Comparison of ENCODE assay signal across 27 cellular contexts in genomic region chr4:115491686-115492085, GRCh38.
"Had no signal": no experiment of that assay in that cellular context is flagged by ENCODE, and none has a peak within 500 bp of the region (broad histone marks: within the 10 kb centered on the region; RNA-seq: fewer than 3 reads in every experiment).

No MANE protein-coding gene starts in this region.

- H3K27ac ChIP-seq: ascending aorta, breast epithelium, cardiac muscle cell, colonic mucosa, epithelial cell of prostate, esophagus squamous epithelium, gastroesophageal sphincter had no signal

- H3K9me3 ChIP-seq: ascending aorta, colonic mucosa, esophagus squamous epithelium had no signal

- H3K36me3 ChIP-seq: ascending aorta, breast epithelium, cardiac muscle cell, colonic mucosa, esophagus squamous epithelium, gastroesophageal sphincter had no signal

- DNase-seq: activated CD4-positive, alpha-beta memory T cell treated with anti-CD3 and anti-CD28 coated beads for 36 hours; activated CD4-positive, alpha-beta T cell treated with anti-CD3 and anti-CD28 coated beads for 36 hours; activated CD4-positive, alpha-beta T cell treated with anti-CD3 and anti-CD28 coated beads, Interleukin-2, amount 10 ng/mL, durations not matched to agents 24 days and 14 days; activated CD4-positive, CD25-positive, alpha-beta regulatory T cell; activated CD4-positive, CD25-positive, alpha-beta regulatory T cell treated with anti-CD3 and anti-CD28 coated beads, Interleukin-2, amount 50 U/mL, for 72 hours; activated CD8-positive, alpha-beta memory T cell treated with anti-CD3 and anti-CD28 coated beads, Interleukin-2, amount 10 ng/mL, durations not matched to agents 7 days and 5 days; activated CD8-positive, alpha-beta memory T cell treated with anti-CD3 and anti-CD28 coated beads, Interleukin-2, amount 50 U/mL, for 4 hours; activated CD8-positive, alpha-beta T cell treated with anti-CD3 and anti-CD28 coated beads, Interleukin-2, amount 10 ng/mL, durations not matched to agents 7 days and 5 days; activated effector memory CD4-positive, alpha-beta T cell treated with anti-CD3 and anti-CD28 coated beads, Interleukin-2, amount 50 U/mL, for 16 hours; activated naive CD4-positive, alpha-beta T cell treated with anti-CD3 and anti-CD28 coated beads for 36 hours; activated naive CD8-positive, alpha-beta T cell treated with anti-CD3 and anti-CD28 coated beads, Interleukin-2, amount 10 ng/mL, durations not matched to agents 7 days and 5 days; activated T-cell treated with anti-CD3 and anti-CD28 coated beads, Interleukin-2, amount 50 U/mL, for 1 hour; activated T-cell treated with anti-CD3 and anti-CD28 coated beads, Interleukin-2, amount 50 U/mL, for 48 hours; central memory CD4-positive, alpha-beta T cell; cerebellar nuclear complex; colonic mucosa; effector CD8-positive, alpha-beta T cell; esophagus squamous epithelium; foreskin melanocyte; T-helper 17 cell; T1000 had no signal

- ATAC-seq: activated CD4-positive, alpha-beta T cell treated with anti-CD3 and anti-CD28 coated beads for 36 hours; activated CD8-positive, alpha-beta memory T cell treated with anti-CD3 and anti-CD28 coated beads, Interleukin-2, amount 10 ng/mL, durations not matched to agents 7 days and 5 days; activated CD8-positive, alpha-beta T cell treated with anti-CD3 and anti-CD28 coated beads, Interleukin-2, amount 10 ng/mL, durations not matched to agents 7 days and 5 days; activated naive CD4-positive, alpha-beta T cell treated with anti-CD3 and anti-CD28 coated beads, Interleukin-2, amount 50 U/mL, for 72 hours; gastroesophageal sphincter; T-helper 17 cell had no signal

- H3K27me3 ChIP-seq: ascending aorta, breast epithelium, cardiac muscle cell, colonic mucosa, esophagus squamous epithelium, gastroesophageal sphincter had no signal

- H3K4me1 ChIP-seq: ascending aorta, breast epithelium, colonic mucosa, esophagus squamous epithelium, gastroesophageal sphincter had no signal

- H3K4me3 ChIP-seq: ascending aorta, breast epithelium, cardiac muscle cell, colonic mucosa, esophagus squamous epithelium, gastroesophageal sphincter had no signal
